ENCODE assay signal across 28 cellular contexts in genomic region chr6:69961251-69961650, GRCh38.
"Had no signal": no experiment of that assay in that cellular context is flagged by ENCODE, and none has a peak within 500 bp of the region (broad histone marks: within the 10 kb centered on the region; RNA-seq: fewer than 3 reads in every experiment).

No MANE protein-coding gene starts in this region.

- H3K4me1 ChIP-seq: foreskin keratinocyte, heart right ventricle, left ventricle myocardium inferior, pancreas, right atrium auricular region, spleen, suprapubic skin, tibial artery had no signal

- H3K27me3 ChIP-seq: heart right ventricle, pancreas, right atrium auricular region, spleen, suprapubic skin, tibial artery had no signal

- H3K4me3 ChIP-seq: heart right ventricle, left ventricle myocardium inferior, lung, mucosa of descending colon, pancreas, right atrium auricular region, spleen, suprapubic skin, tibial artery had no signal

- H3K27ac ChIP-seq: foreskin keratinocyte, heart right ventricle, left ventricle myocardium inferior, pancreas, spleen, suprapubic skin, tibial artery, WERI-Rb-1 had no signal

- H3K9me3 ChIP-seq: heart right ventricle, left ventricle myocardium inferior, mucosa of descending colon, pancreas, right atrium auricular region, spleen, suprapubic skin, tibial artery had no signal

- H3K36me3 ChIP-seq: heart right ventricle, left ventricle myocardium inferior, pancreas, right atrium auricular region, suprapubic skin, tibial artery, WERI-Rb-1 had no signal

- ATAC-seq: esophagus mucosa, foreskin keratinocyte, heart right ventricle, mucosa of descending colon, pancreas had no signal

- DNase-seq: activated CD4-positive, alpha-beta memory T cell treated with anti-CD3 and anti-CD28 coated beads for 36 hours; activated CD4-positive, alpha-beta T cell treated with anti-CD3 and anti-CD28 coated beads, Interleukin-2, amount 10 ng/mL, durations not matched to agents 24 days and 14 days; activated CD4-positive, CD25-positive, alpha-beta regulatory T cell treated with anti-CD3 and anti-CD28 coated beads, Interleukin-2, amount 50 U/mL, for 72 hours; activated CD8-positive, alpha-beta memory T cell treated with anti-CD3 and anti-CD28 coated beads, Interleukin-2, amount 50 U/mL, for 4 hours; activated effector memory CD4-positive, alpha-beta T cell treated with anti-CD3 and anti-CD28 coated beads, Interleukin-2, amount 50 U/mL, for 16 hours; activated naive CD4-positive, alpha-beta T cell treated with anti-CD3 and anti-CD28 coated beads, Interleukin-2, amount 10 ng/mL, durations not matched to agents 7 days and 5 days; activated naive CD8-positive, alpha-beta T cell treated with anti-CD3 and anti-CD28 coated beads, Interleukin-2, amount 10 ng/mL, durations not matched to agents 7 days and 5 days; activated T-cell treated with anti-CD3 and anti-CD28 coated beads, Interleukin-2, amount 50 U/mL, for 1 hour; amniotic stem cell; caudate nucleus; cortex of kidney; endodermal cell; foreskin keratinocyte; heart right ventricle; left ventricle myocardium inferior; mucosa of descending colon; naive B cell; nucleus accumbens; pancreas; spleen; stimulated activated naive CD4-positive, alpha-beta T cell; T-helper 9 cell; tibial artery; WERI-Rb-1 had no signal
